ENCODE assay signal across 16 cellular contexts in the genomic region with DNA sequence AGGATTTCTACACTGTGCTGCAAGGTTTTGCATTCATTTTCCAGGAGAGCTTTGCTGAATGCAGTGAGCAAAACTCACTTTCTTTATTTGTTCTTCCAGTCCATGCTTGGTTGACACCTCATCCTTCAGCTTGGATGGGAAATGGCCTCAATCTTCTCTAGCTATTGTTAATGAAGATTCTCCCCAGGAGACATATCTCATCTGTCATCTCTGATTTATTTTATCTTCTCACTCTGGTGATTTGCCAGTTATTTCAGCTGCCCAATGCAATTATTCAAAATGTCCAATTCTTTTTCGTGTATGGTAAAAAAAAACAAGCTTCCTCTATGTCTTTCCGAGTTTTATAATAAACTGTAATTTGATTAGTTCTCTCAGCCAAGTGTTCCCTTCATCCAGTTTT.
A peak's percentile ranks its signal among the peaks of the same experiment; 100 is the strongest.
DNase-seq lines count a peak whose midpoint lies in the region; ATAC-seq and TF ChIP-seq lines count a peak whose summit lies in the region.
"Had no signal": no experiment of that assay in that cellular context is flagged by ENCODE, and none has a peak within 500 bp of the region (broad histone marks: within the 10 kb centered on the region; RNA-seq: fewer than 3 reads in every experiment).

No MANE protein-coding gene starts in this region.

- ATAC-seq in SK-N-SH treated with all-trans-retinoic acid at 6 μM for 48 hours = no peak
- no peak for ATAC-seq in GM19463 (IDR thresholded peaks at IDR 0.05; ENCODE audit: unreplicated experiment)
- ATAC-seq: CD8-positive, alpha-beta T cell; GM23338 had no signal

- no peak for DNase-seq in SK-N-SH
- peak; percentile 37 for DNase-seq in NCI-H146 treated with DMSO at 0.1 percent for 48 hours (lab: John Stamatoyannopoulos, UW; ENCODE audit: unreplicated experiment)
- peak; percentile 65 for DNase-seq in cerebellum (ENCODE audit: low spot score)
- no peak for DNase-seq in RPMI8226
- no peak for DNase-seq in tibial artery
- DNase-seq: CD8-positive, alpha-beta T cell; DMS 273 treated with DMSO at 0.1 percent for 48 hours; DMS53; DND-41; EL; HCEC 1CT had no signal

- TF ChIP-seq CTCF in SK-N-SH (IDR thresholded peaks at IDR 0.05) (no peak), tibial artery (IDR thresholded peaks at IDR 0.05) (no peak)

- H3K4me3 ChIP-seq in SK-N-SH (ENCODE audit: low read depth in 2 of 2, low read length in 1 of 2) = no peak overlapping the region
- H3K4me3 ChIP-seq in tibial artery = no peak overlapping the region
- H3K4me3 ChIP-seq: BLaER1 treated with 17β-estradiol and CSF1 and Interleukin-3, amounts not matched to agents 10 nM and 100 nM; GM23338 had no signal

- H3K9me2 ChIP-seq in SK-N-SH = no peaks in the 10 kb centered on the region

- H2AFZ ChIP-seq in SK-N-SH (ENCODE audit: low read depth) = no peak overlapping the region
- H2AFZ ChIP-seq: GM23338 had no signal

- no peak for TF ChIP-seq RAD21 in SK-N-SH (IDR thresholded peaks at IDR 0.05; ENCODE audit: low read length)

- TF ChIP-seq EP300 in SK-N-SH (IDR thresholded peaks at IDR 0.05; ENCODE audit: borderline replicate concordance in 1 of 2, low read depth in 1 of 2, low read length in 1 of 2) = no peak

- no peak overlapping the region for H3K9ac ChIP-seq in SK-N-SH
- H3K9ac ChIP-seq: BLaER1 treated with 17β-estradiol and CSF1 and Interleukin-3, amounts not matched to agents 10 nM and 100 nM had no signal

- 10% methylated on average over 2 of the region's 2 CpGs for WGBS in SK-N-SH (ENCODE audit: low lambda C conversion rate)

- no peaks in the 10 kb centered on the region for H3F3A ChIP-seq in SK-N-SH (replicated peaks; ENCODE audit: insufficient read depth)

- no peaks in the 10 kb centered on the region; the same call in 1 of the 2 replicates for H3K27me3 ChIP-seq in SK-N-SH (ENCODE audit: insufficient read depth)
- peaks cover 0 to 2% of the 10 kb centered on the region in 2 donors for H3K27me3 ChIP-seq in tibial artery
- H3K27me3 ChIP-seq: BLaER1 treated with 17β-estradiol and CSF1 and Interleukin-3, amounts not matched to agents 10 nM and 100 nM had no signal

- H3K9me3 ChIP-seq in SK-N-SH = no peaks in the 10 kb centered on the region
- no peaks in the 10 kb centered on the region for H3K9me3 ChIP-seq in tibial artery
- H3K9me3 ChIP-seq: BLaER1 treated with 17β-estradiol and CSF1 and Interleukin-3, amounts not matched to agents 10 nM and 100 nM had no signal

- H3K27ac ChIP-seq in SK-N-SH (ENCODE audit: low read depth in 2 of 2, low read length in 1 of 2) = no peak overlapping the region
- H3K27ac ChIP-seq in tibial artery = no peak overlapping the region
- H3K27ac ChIP-seq: BLaER1 treated with 17β-estradiol and CSF1 and Interleukin-3, amounts not matched to agents 10 nM and 100 nM; HL-60 had no signal

- no peaks in the 10 kb centered on the region for H3K36me3 ChIP-seq in SK-N-SH (replicated peaks in 1 of 2; ENCODE audit: control insufficient read depth in 1 of 2, insufficient read depth in 2 of 2, low read length in 1 of 2)
- no peaks in the 10 kb centered on the region for H3K36me3 ChIP-seq in tibial artery
- H3K36me3 ChIP-seq: BLaER1 treated with 17β-estradiol and CSF1 and Interleukin-3, amounts not matched to agents 10 nM and 100 nM had no signal

- CTCF ChIA-PET in SK-N-SH (lab: Yijun Ruan, JAX) = interaction anchor here (4.1 kb wide), 1 partner anchor 299 kb away, joined by 42 read pairs; no protein-coding TSS in a partner anchor

- no peak overlapping the region for H3K4me2 ChIP-seq in SK-N-SH
- H3K4me2 ChIP-seq: BLaER1 treated with 17β-estradiol and CSF1 and Interleukin-3, amounts not matched to agents 10 nM and 100 nM; GM23338 had no signal

- POLR2A ChIA-PET in SK-N-SH (lab: Yijun Ruan, JAX) = no interaction called here

- no peaks in the 10 kb centered on the region for H3K79me2 ChIP-seq in SK-N-SH (ENCODE audit: insufficient read depth)

- no peaks in the 10 kb centered on the region for H3K4me1 ChIP-seq in SK-N-SH (ENCODE audit: control insufficient read depth in 1 of 2, insufficient read depth in 2 of 2, low read depth in 1 of 2, low read length in 1 of 2)
- no peaks in the 10 kb centered on the region for H3K4me1 ChIP-seq in tibial artery

- no peaks in the 10 kb centered on the region for H4K20me1 ChIP-seq in SK-N-SH (ENCODE audit: insufficient read depth)
- H4K20me1 ChIP-seq: BLaER1 treated with 17β-estradiol and CSF1 and Interleukin-3, amounts not matched to agents 10 nM and 100 nM had no signal

- intact Hi-C loops in tibial artery (cut with DNase I; ENCODE audit: low total_unique reads) = no loop called here

TF ChIP-seq in SK-N-SH treated with all-trans-retinoic acid at 6 μM for 48 hours, 23 proteins besides CTCF, POLR2A, EP300 and RAD21:
- no peak for TF ChIP-seq CSRNP3 (CRISPR knock-in tag; IDR thresholded peaks at IDR 0.05)
- no peak for TF ChIP-seq TCF4 (CRISPR knock-in tag; IDR thresholded peaks at IDR 0.05; ENCODE audit: borderline replicate concordance)
- TF ChIP-seq PPARA (CRISPR knock-in tag; IDR thresholded peaks at IDR 0.05; ENCODE audit: borderline replicate concordance) = no peak
- TF ChIP-seq ESRRG (CRISPR knock-in tag; IDR thresholded peaks at IDR 0.05) = no peak
- TF ChIP-seq ZFP3 (CRISPR knock-in tag; IDR thresholded peaks at IDR 0.05) = no peak
- TF ChIP-seq ZC3H10 (CRISPR knock-in tag; IDR thresholded peaks at IDR 0.05) = no peak
- TF ChIP-seq ISL1 (CRISPR knock-in tag; IDR thresholded peaks at IDR 0.05) = 0 out of 2 replicates have a peak, but pooled peaks have one; percentile 9
- no peak for TF ChIP-seq TOX (CRISPR knock-in tag; IDR thresholded peaks at IDR 0.05; ENCODE audit: borderline replicate concordance)

TF ChIP-seq in SK-N-SH, 30 proteins besides CTCF, POLR2A, EP300 and RAD21 (continues in another document):
- TF ChIP-seq RXRA (IDR thresholded peaks at IDR 0.05; ENCODE audit: borderline replicate concordance, low read depth) = no peak
- no peak for TF ChIP-seq JUND (IDR thresholded peaks at IDR 0.05)
- TF ChIP-seq RCOR1 (IDR thresholded peaks at IDR 0.05; ENCODE audit: low read length) = no peak
- no peak for TF ChIP-seq TEAD4 (IDR thresholded peaks at IDR 0.05; ENCODE audit: borderline replicate concordance, insufficient read depth)
- TF ChIP-seq SMC3 (IDR thresholded peaks at IDR 0.05; ENCODE audit: low read depth, low read length) = no peak
- TF ChIP-seq, protein P1, sequence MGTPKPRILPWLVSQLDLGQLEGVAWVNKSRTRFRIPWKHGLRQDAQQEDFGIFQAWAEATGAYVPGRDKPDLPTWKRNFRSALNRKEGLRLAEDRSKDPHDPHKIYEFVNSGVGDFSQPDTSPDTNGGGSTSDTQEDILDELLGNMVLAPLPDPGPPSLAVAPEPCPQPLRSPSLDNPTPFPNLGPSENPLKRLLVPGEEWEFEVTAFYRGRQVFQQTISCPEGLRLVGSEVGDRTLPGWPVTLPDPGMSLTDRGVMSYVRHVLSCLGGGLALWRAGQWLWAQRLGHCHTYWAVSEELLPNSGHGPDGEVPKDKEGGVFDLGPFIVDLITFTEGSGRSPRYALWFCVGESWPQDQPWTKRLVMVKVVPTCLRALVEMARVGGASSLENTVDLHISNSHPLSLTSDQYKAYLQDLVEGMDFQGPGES (IDR thresholded peaks at IDR 0.05; ENCODE audit: low read depth, low read length) = no peak
- no peak for TF ChIP-seq SIN3A (IDR thresholded peaks at IDR 0.05; ENCODE audit: borderline replicate concordance, low read depth, low read length)
- TF ChIP-seq NFIC (IDR thresholded peaks at IDR 0.05; ENCODE audit: borderline replicate concordance) = no peak
- no peak for TF ChIP-seq RFX5 (IDR thresholded peaks at IDR 0.05; ENCODE audit: low read length)
- TF ChIP-seq NRF1 (IDR thresholded peaks at IDR 0.05; ENCODE audit: low read depth, low read length) = no peak
- no peak for TF ChIP-seq FOXM1 (IDR thresholded peaks at IDR 0.05; ENCODE audit: low read depth)
- TF ChIP-seq, protein P2, sequence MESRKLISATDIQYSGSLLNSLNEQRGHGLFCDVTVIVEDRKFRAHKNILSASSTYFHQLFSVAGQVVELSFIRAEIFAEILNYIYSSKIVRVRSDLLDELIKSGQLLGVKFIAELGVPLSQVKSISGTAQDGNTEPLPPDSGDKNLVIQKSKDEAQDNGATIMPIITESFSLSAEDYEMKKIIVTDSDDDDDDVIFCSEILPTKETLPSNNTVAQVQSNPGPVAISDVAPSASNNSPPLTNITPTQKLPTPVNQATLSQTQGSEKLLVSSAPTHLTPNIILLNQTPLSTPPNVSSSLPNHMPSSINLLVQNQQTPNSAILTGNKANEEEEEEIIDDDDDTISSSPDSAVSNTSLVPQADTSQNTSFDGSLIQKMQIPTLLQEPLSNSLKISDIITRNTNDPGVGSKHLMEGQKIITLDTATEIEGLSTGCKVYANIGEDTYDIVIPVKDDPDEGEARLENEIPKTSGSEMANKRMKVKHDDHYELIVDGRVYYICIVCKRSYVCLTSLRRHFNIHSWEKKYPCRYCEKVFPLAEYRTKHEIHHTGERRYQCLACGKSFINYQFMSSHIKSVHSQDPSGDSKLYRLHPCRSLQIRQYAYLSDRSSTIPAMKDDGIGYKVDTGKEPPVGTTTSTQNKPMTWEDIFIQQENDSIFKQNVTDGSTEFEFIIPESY (IDR thresholded peaks at IDR 0.05; ENCODE audit: borderline replicate concordance, low read depth) = no peak
- TF ChIP-seq REST (IDR thresholded peaks at IDR 0.05; ENCODE audit: low read depth, low read length) = no peak

Comparison
In these comparisons a context has a peak if more than half of its experiments do, and no peak if none do; other contexts are left out.
1. DNase-seq: peak in NCI-H146 treated with DMSO at 0.1 percent for 48 hours (single experiment) and cerebellum (single experiment); none in SK-N-SH (single experiment), RPMI8226 (single experiment) and tibial artery (0 of 2).